ENCODE assay signal across 16 cellular contexts in the genomic region with DNA sequence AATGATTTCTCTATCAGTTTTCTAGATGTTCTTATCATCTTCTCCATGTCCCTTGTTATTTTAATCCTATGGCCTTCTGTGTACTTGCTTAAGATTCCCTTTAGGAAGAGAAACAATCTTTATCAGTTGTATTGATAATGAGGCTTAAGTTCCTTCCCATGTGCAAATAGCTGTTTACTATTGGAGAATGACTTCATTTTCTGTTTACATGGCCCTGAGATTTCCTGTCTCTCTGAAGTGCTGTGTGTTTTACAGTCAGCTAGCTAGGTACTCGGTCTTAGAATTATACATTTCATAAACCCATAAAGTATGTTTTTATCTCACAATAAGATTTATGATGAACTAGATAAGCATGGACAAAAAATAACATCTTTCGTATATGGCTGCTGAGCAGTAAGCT.
"Had no signal": no experiment of that assay in that cellular context is flagged by ENCODE, and none has a peak within 500 bp of the region (broad histone marks: within the 10 kb centered on the region; RNA-seq: fewer than 3 reads in every experiment).

No MANE protein-coding gene starts in this region.

- H3K27me3 Mint-ChIP-seq: activated CD4-positive, alpha-beta memory T cell treated with anti-CD3 and anti-CD28 coated beads, Interleukin-2, amount 10 ng/mL, durations not matched to agents 7 days and 5 days; activated CD4-positive, alpha-beta T cell treated with anti-CD3 and anti-CD28 coated beads for 36 hours; activated T-cell treated with anti-CD3 and anti-CD28 coated beads, Interleukin-2, amount 50 U/mL, for 24 hours; stimulated activated naive CD8-positive, alpha-beta T cell treated with anti-CD3 and anti-CD28 coated beads, Interleukin-15, Interleukin-2, amounts not matched to agents 100 ng/mL and 50 ng/mL, for 24 hours had no signal

- H3K27me3 ChIP-seq: adrenal gland, esophagus muscularis mucosa, spleen, upper lobe of right lung had no signal

- ATAC-seq: activated CD4-positive, alpha-beta T cell treated with anti-CD3 and anti-CD28 coated beads for 36 hours; sciatic nerve; upper lobe of right lung had no signal

- H3K4me1 Mint-ChIP-seq: activated CD4-positive, alpha-beta memory T cell treated with anti-CD3 and anti-CD28 coated beads, Interleukin-2, amount 10 ng/mL, durations not matched to agents 7 days and 5 days; activated CD4-positive, alpha-beta T cell treated with anti-CD3 and anti-CD28 coated beads for 36 hours had no signal

- H3K9me3 ChIP-seq: adrenal gland, esophagus muscularis mucosa, left ventricle myocardium inferior, spleen, upper lobe of right lung had no signal

- H3K4me3 Mint-ChIP-seq: activated CD4-positive, alpha-beta memory T cell treated with anti-CD3 and anti-CD28 coated beads, Interleukin-2, amount 10 ng/mL, durations not matched to agents 7 days and 5 days; activated CD4-positive, alpha-beta T cell treated with anti-CD3 and anti-CD28 coated beads for 36 hours; activated T-cell treated with anti-CD3 and anti-CD28 coated beads, Interleukin-2, amount 50 U/mL, for 24 hours; stimulated activated naive CD8-positive, alpha-beta T cell treated with anti-CD3 and anti-CD28 coated beads, Interleukin-15, Interleukin-2, amounts not matched to agents 100 ng/mL and 50 ng/mL, for 24 hours had no signal

- H3K4me3 ChIP-seq: adrenal gland, esophagus muscularis mucosa, left ventricle myocardium inferior, spleen, upper lobe of right lung had no signal

- H3K4me1 ChIP-seq: adrenal gland, esophagus muscularis mucosa, left ventricle myocardium inferior, upper lobe of right lung had no signal

- H3K9me3 Mint-ChIP-seq: activated CD4-positive, alpha-beta memory T cell treated with anti-CD3 and anti-CD28 coated beads, Interleukin-2, amount 10 ng/mL, durations not matched to agents 7 days and 5 days; activated T-cell treated with anti-CD3 and anti-CD28 coated beads, Interleukin-2, amount 50 U/mL, for 24 hours; stimulated activated naive CD8-positive, alpha-beta T cell treated with anti-CD3 and anti-CD28 coated beads, Interleukin-15, Interleukin-2, amounts not matched to agents 100 ng/mL and 50 ng/mL, for 24 hours had no signal

- H3K27ac ChIP-seq: adrenal gland, esophagus muscularis mucosa, left ventricle myocardium inferior, spleen, upper lobe of right lung, WERI-Rb-1 had no signal

- H3K36me3 ChIP-seq: adrenal gland, esophagus muscularis mucosa, left ventricle myocardium inferior, spleen, upper lobe of right lung, WERI-Rb-1 had no signal

- FAIRE-seq: endometrium, kidney had no signal

- DNase-seq: activated CD4-positive, alpha-beta memory T cell treated with anti-CD3 and anti-CD28 coated beads, Interleukin-2, amount 10 ng/mL, durations not matched to agents 7 days and 5 days; activated CD4-positive, alpha-beta T cell treated with anti-CD3 and anti-CD28 coated beads for 36 hours; activated effector memory CD4-positive, alpha-beta T cell treated with Interleukin-2 at 50 U/mL for 16 hours; activated naive CD4-positive, alpha-beta T cell treated with anti-CD3 and anti-CD28 coated beads, Interleukin-2, amount 50 U/mL, for 16 hours; activated T-cell treated with anti-CD3 and anti-CD28 coated beads, Interleukin-2, amount 50 U/mL, for 24 hours; adrenal gland; hypothalamus; kidney; left ventricle myocardium inferior; spleen; upper lobe of right lung; WERI-Rb-1 had no signal

- H3K27ac Mint-ChIP-seq: activated CD4-positive, alpha-beta memory T cell treated with anti-CD3 and anti-CD28 coated beads, Interleukin-2, amount 10 ng/mL, durations not matched to agents 7 days and 5 days; activated CD4-positive, alpha-beta T cell treated with anti-CD3 and anti-CD28 coated beads for 36 hours; activated T-cell treated with anti-CD3 and anti-CD28 coated beads, Interleukin-2, amount 50 U/mL, for 24 hours; stimulated activated naive CD8-positive, alpha-beta T cell treated with anti-CD3 and anti-CD28 coated beads, Interleukin-15, Interleukin-2, amounts not matched to agents 100 ng/mL and 50 ng/mL, for 24 hours had no signal
